ENCODE assay signal across 8 cellular contexts in genomic region chr12:107319536-107320030, GRCh38.
DNase-seq lines count a peak whose midpoint lies in the region; ATAC-seq, FAIRE-seq and TF ChIP-seq lines count a peak whose summit lies in the region.

No MANE protein-coding gene starts in this region.

- peaks cover 2% of the 10 kb centered on the region for H3K4me1 ChIP-seq in iPS-18a (ENCODE audit: control insufficient read depth, low read depth, low read length)
- H3K4me1 ChIP-seq in stomach = peaks cover 34 to 43% (median 39%) of the 10 kb centered on the region in 4 donors

- H3K27me3 ChIP-seq in iPS-18a (ENCODE audit: control insufficient read depth, insufficient read depth, low read length) (peaks cover 73% of the 10 kb centered on the region), stomach (peaks cover 0 to 91% (median 47%) of the 10 kb centered on the region in 3 donors)

- DNase-seq in activated T-cell treated with anti-CD3 and anti-CD28 coated beads for 1 hour (ENCODE audit: low read depth) = peak; percentile 2
- DNase-seq in activated T-cell treated with anti-CD3 and anti-CD28 coated beads for 4 hours = no peak
- DNase-seq in activated T-cell treated with anti-CD3 and anti-CD28 coated beads, Interleukin-2, amount 50 U/mL, for 4 hours = no peak
- no peak for DNase-seq in stomach
- DNase-seq in urothelium cell line (ENCODE audit: low spot score) = no peak
- no peak for DNase-seq in hippocampal formation (lab: John Stamatoyannopoulos, UW)
- DNase-seq in NCI-H1048 (lab: John Stamatoyannopoulos, UW) = no peak

- peaks cover 4% of the 10 kb centered on the region for H3K27me3 Mint-ChIP-seq in activated T-cell treated with anti-CD3 and anti-CD28 coated beads, Interleukin-2, amount 50 U/mL, for 4 hours (ENCODE audit: low read depth)

- TF ChIP-seq EP300 in stomach (IDR thresholded peaks at IDR 0.05) = no peak

- 0 to 1% (median 1%) methylated on average over 3 to 60 of the region's 60 CpGs for WGBS in stomach, 5 donors

- H3K4me1 Mint-ChIP-seq in activated T-cell treated with anti-CD3 and anti-CD28 coated beads, Interleukin-2, amount 50 U/mL, for 4 hours (ENCODE audit: low read depth) = peaks cover 41% of the 10 kb centered on the region

- H3K27ac ChIP-seq in iPS-18a (ENCODE audit: low read length) (no peak overlapping the region), stomach (no peak overlapping the region)

- TF ChIP-seq POLR2A in stomach (IDR thresholded peaks at IDR 0.05) = no peak

- FAIRE-seq in urothelium cell line (lab: Jason Lieb, UNC) = no peak

- ATAC-seq in activated T-cell treated with anti-CD3 and anti-CD28 coated beads, Interleukin-2, amount 50 U/mL, for 4 hours = peak; percentile 6 to 11

- no peak overlapping the region for H3K9ac ChIP-seq in iPS-18a (ENCODE audit: low read length)

- H3K4me3 Mint-ChIP-seq in activated T-cell treated with anti-CD3 and anti-CD28 coated beads, Interleukin-2, amount 50 U/mL, for 4 hours = peak overlapping the region; percentile 90

- no peak for TF ChIP-seq CTCF in stomach (IDR thresholded peaks at IDR 0.05)

- intact Hi-C loops in stomach (cut with DNase I; ENCODE audit: low total_unique reads) = no loop called here

- H3K9me3 ChIP-seq in iPS-18a (ENCODE audit: control insufficient read depth, low read depth, low read length) (no peaks in the 10 kb centered on the region), stomach (no peaks in the 10 kb centered on the region)

- no peaks in the 10 kb centered on the region for H3K36me3 Mint-ChIP-seq in activated T-cell treated with anti-CD3 and anti-CD28 coated beads, Interleukin-2, amount 50 U/mL, for 4 hours (ENCODE audit: insufficient read depth)

- H3K36me3 ChIP-seq in iPS-18a (ENCODE audit: control insufficient read depth, low read depth, low read length) (no peaks in the 10 kb centered on the region), stomach (no peaks in the 10 kb centered on the region)

- no peaks in the 10 kb centered on the region for H3K9me3 Mint-ChIP-seq in activated T-cell treated with anti-CD3 and anti-CD28 coated beads, Interleukin-2, amount 50 U/mL, for 4 hours

- H3K4me3 ChIP-seq in iPS-18a (ENCODE audit: low read length) = peak overlapping the region; percentile 82
- H3K4me3 ChIP-seq in stomach = peak overlapping the region; percentile 40 to 59 (median 50)
